In the genomic region with DNA sequence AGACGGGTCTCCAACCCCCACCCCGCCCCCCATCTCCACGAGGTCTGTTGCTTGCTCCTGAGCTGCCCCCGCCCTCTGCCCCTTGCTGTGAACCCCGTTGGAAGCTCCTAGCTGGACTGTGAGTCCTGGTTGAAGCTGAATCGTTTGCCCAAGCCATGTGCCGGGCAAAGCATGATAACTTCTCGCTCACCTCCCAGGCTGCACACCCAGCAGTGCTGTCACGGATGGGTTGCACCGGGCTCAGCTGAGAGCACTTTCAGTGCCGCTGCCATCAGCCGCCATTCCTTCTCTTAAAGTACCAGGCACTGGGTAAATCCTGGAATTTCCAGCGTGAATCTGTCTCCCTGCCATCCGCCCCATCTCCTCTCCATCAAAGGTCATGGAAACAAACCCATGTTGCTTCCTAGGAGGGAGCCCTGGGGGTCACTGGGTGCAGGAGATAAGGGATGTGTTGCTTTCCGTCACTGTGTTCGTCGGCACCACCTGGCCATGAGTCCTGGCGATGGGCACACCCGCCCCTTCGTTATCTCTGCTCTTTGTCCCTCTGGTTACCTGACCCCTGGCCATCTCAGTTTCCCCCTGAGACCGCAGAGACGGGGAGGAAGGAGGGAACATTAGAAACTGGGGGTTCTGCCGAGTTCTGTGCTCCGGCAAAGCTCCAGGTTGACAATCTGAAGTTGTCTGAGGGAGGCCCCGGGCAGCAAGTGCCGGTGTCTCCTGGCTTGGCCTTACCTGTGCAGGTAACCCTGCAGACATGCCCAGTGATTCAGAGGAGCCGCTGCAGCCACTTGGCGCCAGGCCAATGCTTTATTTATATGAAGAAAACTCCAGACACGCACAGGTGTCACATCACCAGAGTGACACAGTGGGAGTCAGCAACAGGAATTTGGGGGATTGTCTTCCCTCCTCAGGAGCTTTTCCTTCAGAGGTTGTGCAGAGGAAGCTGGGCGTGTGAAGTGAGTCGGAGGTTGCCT, we compare ENCODE assay signal across 1 cellular context.
TF ChIP-seq lines count a peak whose summit lies in the region.

No MANE protein-coding gene starts in this region.

TF ChIP-seq in Ishikawa, 13 proteins besides CTCF, POLR2A, EP300 and RAD21 (continued from another document):
- TF ChIP-seq, protein P1, sequence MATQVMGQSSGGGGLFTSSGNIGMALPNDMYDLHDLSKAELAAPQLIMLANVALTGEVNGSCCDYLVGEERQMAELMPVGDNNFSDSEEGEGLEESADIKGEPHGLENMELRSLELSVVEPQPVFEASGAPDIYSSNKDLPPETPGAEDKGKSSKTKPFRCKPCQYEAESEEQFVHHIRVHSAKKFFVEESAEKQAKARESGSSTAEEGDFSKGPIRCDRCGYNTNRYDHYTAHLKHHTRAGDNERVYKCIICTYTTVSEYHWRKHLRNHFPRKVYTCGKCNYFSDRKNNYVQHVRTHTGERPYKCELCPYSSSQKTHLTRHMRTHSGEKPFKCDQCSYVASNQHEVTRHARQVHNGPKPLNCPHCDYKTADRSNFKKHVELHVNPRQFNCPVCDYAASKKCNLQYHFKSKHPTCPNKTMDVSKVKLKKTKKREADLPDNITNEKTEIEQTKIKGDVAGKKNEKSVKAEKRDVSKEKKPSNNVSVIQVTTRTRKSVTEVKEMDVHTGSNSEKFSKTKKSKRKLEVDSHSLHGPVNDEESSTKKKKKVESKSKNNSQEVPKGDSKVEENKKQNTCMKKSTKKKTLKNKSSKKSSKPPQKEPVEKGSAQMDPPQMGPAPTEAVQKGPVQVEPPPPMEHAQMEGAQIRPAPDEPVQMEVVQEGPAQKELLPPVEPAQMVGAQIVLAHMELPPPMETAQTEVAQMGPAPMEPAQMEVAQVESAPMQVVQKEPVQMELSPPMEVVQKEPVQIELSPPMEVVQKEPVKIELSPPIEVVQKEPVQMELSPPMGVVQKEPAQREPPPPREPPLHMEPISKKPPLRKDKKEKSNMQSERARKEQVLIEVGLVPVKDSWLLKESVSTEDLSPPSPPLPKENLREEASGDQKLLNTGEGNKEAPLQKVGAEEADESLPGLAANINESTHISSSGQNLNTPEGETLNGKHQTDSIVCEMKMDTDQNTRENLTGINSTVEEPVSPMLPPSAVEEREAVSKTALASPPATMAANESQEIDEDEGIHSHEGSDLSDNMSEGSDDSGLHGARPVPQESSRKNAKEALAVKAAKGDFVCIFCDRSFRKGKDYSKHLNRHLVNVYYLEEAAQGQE (IDR thresholded peaks at IDR 0.05; ENCODE audit: low read depth), result no peak
- TF ChIP-seq EGR1 (IDR thresholded peaks at IDR 0.05) (no peak), TCF12 (IDR thresholded peaks at IDR 0.05; ENCODE audit: low read depth) (no peak), CREB1 (IDR thresholded peaks at IDR 0.05; ENCODE audit: low read depth) (no peak), YY1 (IDR thresholded peaks at IDR 0.05; ENCODE audit: low read depth) (0 out of 2 replicates have a peak, but pooled peaks have one; percentile 4)
- TF ChIP-seq, protein P2, sequence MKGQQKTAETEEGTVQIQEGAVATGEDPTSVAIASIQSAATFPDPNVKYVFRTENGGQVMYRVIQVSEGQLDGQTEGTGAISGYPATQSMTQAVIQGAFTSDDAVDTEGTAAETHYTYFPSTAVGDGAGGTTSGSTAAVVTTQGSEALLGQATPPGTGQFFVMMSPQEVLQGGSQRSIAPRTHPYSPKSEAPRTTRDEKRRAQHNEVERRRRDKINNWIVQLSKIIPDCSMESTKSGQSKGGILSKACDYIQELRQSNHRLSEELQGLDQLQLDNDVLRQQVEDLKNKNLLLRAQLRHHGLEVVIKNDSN (IDR thresholded peaks at IDR 0.05), result no peak
